In genomic region chr11:113188433-113188834, GRCh38 we compare ENCODE assay signal across 19 cellular contexts.
DNase-seq lines count a peak whose midpoint lies in the region; ATAC-seq and TF ChIP-seq lines count a peak whose summit lies in the region.
"Had no signal": no experiment of that assay in that cellular context is flagged by ENCODE, and none has a peak within 500 bp of the region (broad histone marks: within the 10 kb centered on the region; RNA-seq: fewer than 3 reads in every experiment).

No MANE protein-coding gene starts in this region.

- H2AFZ ChIP-seq in neuronal stem cell (ENCODE audit: low read length) = no peak overlapping the region
- H2AFZ ChIP-seq: GM23338 had no signal

- no peak overlapping the region for H2BK12ac ChIP-seq in neuronal stem cell (ENCODE audit: low read length)

- no peak overlapping the region for H3K4me2 ChIP-seq in neuronal stem cell (ENCODE audit: insufficient read depth, low read length, poor library complexity, severe bottlenecking)
- H3K4me2 ChIP-seq: GM23338 had no signal

- no peak overlapping the region for H3K9ac ChIP-seq in neuronal stem cell (ENCODE audit: low read depth, low read length, poor library complexity)

- H2BK15ac ChIP-seq in neuronal stem cell (ENCODE audit: low read length) = no peak overlapping the region

- ATAC-seq in left ventricle myocardium superior = no peak
- ATAC-seq: activated CD8-positive, alpha-beta T cell treated with anti-CD3 and anti-CD28 coated beads for 36 hours; activated naive CD8-positive, alpha-beta T cell treated with anti-CD3 and anti-CD28 coated beads, Interleukin-2, amount 50 U/mL, for 24 hours; GM23338; T-cell had no signal

- no peak overlapping the region for H3K18ac ChIP-seq in neuronal stem cell (ENCODE audit: low read length)

- H3K23ac ChIP-seq in neuronal stem cell (ENCODE audit: low read depth, low read length, poor library complexity) = no peak overlapping the region

- H3K36me3 ChIP-seq in cardiac muscle cell (no peaks in the 10 kb centered on the region), uterus (no peaks in the 10 kb centered on the region), neuronal stem cell (replicated peaks in 1 of 2; ENCODE audit: control insufficient read depth in 2 of 2, insufficient read depth in 2 of 2, low read length in 2 of 2) (no peaks in the 10 kb centered on the region)
- H3K36me3 ChIP-seq: WERI-Rb-1 had no signal

- TF ChIP-seq CTCF in cardiac muscle cell (IDR thresholded peaks at IDR 0.05; ENCODE audit: low read depth, low read length) (no peak), uterus (IDR thresholded peaks at IDR 0.05) (no peak), lower leg skin (IDR thresholded peaks at IDR 0.05) (no peak), coronary artery (IDR thresholded peaks at IDR 0.05) (no peak)

- H3K4me3 ChIP-seq in cardiac muscle cell (no peak overlapping the region), uterus (no peak overlapping the region), lower leg skin (ENCODE audit: low read depth, poor library complexity, severe bottlenecking) (no peak overlapping the region), coronary artery (no peak overlapping the region), neuronal stem cell (ENCODE audit: low read length in 2 of 2) (no peak overlapping the region)
- H3K4me3 ChIP-seq: GM23338 had no signal

- H3K79me1 ChIP-seq in neuronal stem cell (ENCODE audit: low read depth, low read length) = no peaks in the 10 kb centered on the region

- no peak overlapping the region for H4K8ac ChIP-seq in neuronal stem cell (ENCODE audit: low read depth, low read length)

- H3K27ac ChIP-seq in cardiac muscle cell (peak overlapping the region; percentile 43), uterus (peak overlapping the region; percentile 47 to 55), coronary artery (peak overlapping the region in 1 of 2 donors; percentile 9), neuronal stem cell (replicated peaks; ENCODE audit: low read length) (no peak overlapping the region)
- H3K27ac ChIP-seq: WERI-Rb-1 had no signal

- H3K4me1 ChIP-seq in cardiac muscle cell (ENCODE audit: low read depth) (peaks cover 26% of the 10 kb centered on the region), uterus (peaks cover 0 to 3% of the 10 kb centered on the region in 2 donors), neuronal stem cell (ENCODE audit: control insufficient read depth in 2 of 2, insufficient read depth in 1 of 2, low read depth in 1 of 2, low read length in 2 of 2) (peaks cover 0 to 14% of the 10 kb centered on the region in 2 donors)

- H3K4ac ChIP-seq in neuronal stem cell (ENCODE audit: low read length) = no peak overlapping the region

- H2BK5ac ChIP-seq in neuronal stem cell (ENCODE audit: low read length) = no peak overlapping the region

- H4K91ac ChIP-seq in neuronal stem cell (ENCODE audit: low read depth, low read length, poor library complexity) = no peak overlapping the region

- intact Hi-C loops in left ventricle myocardium superior (cut with micrococcal nuclease) (no loop called here), uterus (cut with DNase I; ENCODE audit: low total_unique reads) (no loop called here), lower leg skin (cut with DNase I; ENCODE audit: low total_unique reads) (no loop called here)

- H3K27me3 ChIP-seq in cardiac muscle cell (no peaks in the 10 kb centered on the region), uterus (no peaks in the 10 kb centered on the region), neuronal stem cell (ENCODE audit: control insufficient read depth in 3 of 3, insufficient read depth in 3 of 3, low read depth in 1 of 3, low read length in 3 of 3) (no peaks in the 10 kb centered on the region)

- DNase-seq in cardiac muscle cell (ENCODE audit: low read depth in 1 of 2, low spot score in 1 of 2) = no peak
- no peak for DNase-seq in left ventricle myocardium superior
- DNase-seq in NCI-H460 (ENCODE audit: extremely low read depth, low read depth) = peak; percentile 45
- DNase-seq in fibroblast of peridontal ligament (ENCODE audit: extremely low read depth) = peak; percentile 33
- DNase-seq in uterus = no peak
- no peak for DNase-seq in lower leg skin (ENCODE audit: low spot score in 2 of 2)
- DNase-seq in coronary artery (ENCODE audit: low spot score) = no peak
- DNase-seq in neuronal stem cell (ENCODE audit: low spot score) = no peak
- DNase-seq: activated CD8-positive, alpha-beta T cell treated with anti-CD3 and anti-CD28 coated beads for 36 hours; activated naive CD8-positive, alpha-beta T cell treated with anti-CD3 and anti-CD28 coated beads, Interleukin-2, amount 50 U/mL, for 24 hours; CD4-positive, CD25-positive, alpha-beta regulatory T cell; DND-41; effector memory CD4-positive, alpha-beta T cell; hippocampal formation; kidney; NCI-H2081; T-cell; WERI-Rb-1 had no signal

- H2AK5ac ChIP-seq in neuronal stem cell (ENCODE audit: low read depth, low read length) = no peak overlapping the region

- H3K9me3 ChIP-seq in cardiac muscle cell (ENCODE audit: low read depth) (no peaks in the 10 kb centered on the region), uterus (no peaks in the 10 kb centered on the region), neuronal stem cell (replicated peaks in 1 of 2; ENCODE audit: control insufficient read depth in 2 of 2, insufficient read depth in 1 of 2, low read depth in 1 of 2, low read length in 2 of 2) (no peaks in the 10 kb centered on the region)

- no peak for TF ChIP-seq POLR2A in uterus (IDR thresholded peaks at IDR 0.05)
- no peak for TF ChIP-seq POLR2A in lower leg skin (IDR thresholded peaks at IDR 0.05)

- H3K14ac ChIP-seq in neuronal stem cell (ENCODE audit: low read length) = no peak overlapping the region

- H2BK120ac ChIP-seq in neuronal stem cell (ENCODE audit: low read depth, low read length) = no peak overlapping the region

Comparison
In these comparisons a context has a peak if more than half of its experiments do, and no peak if none do; other contexts are left out.
1. DNase-seq: peak in NCI-H460 (single experiment) and fibroblast of peridontal ligament (single experiment); none in cardiac muscle cell (0 of 2), left ventricle myocardium superior (single experiment), uterus (0 of 2), lower leg skin (0 of 2), coronary artery (single experiment) and neuronal stem cell (single experiment).